14 cellular contexts compared by ENCODE assay signal in genomic region chr14:68384881-68385280, GRCh38.
A peak's percentile ranks its signal among the peaks of the same experiment; 100 is the strongest.
DNase-seq lines count a peak whose midpoint lies in the region; ATAC-seq, FAIRE-seq and TF ChIP-seq lines count a peak whose summit lies in the region.
"Had no signal": no experiment of that assay in that cellular context is flagged by ENCODE, and none has a peak within 500 bp of the region (broad histone marks: within the 10 kb centered on the region; RNA-seq: fewer than 3 reads in every experiment).

No MANE protein-coding gene starts in this region.

- H3K4me2 ChIP-seq in H1 (ENCODE audit: insufficient read depth in 1 of 2, low read depth in 2 of 2, low read length in 2 of 2), result no peak overlapping the region

- H3K27me3 ChIP-seq in H1 (replicated peaks in 1 of 4; ENCODE audit: control insufficient read depth in 3 of 4, extremely low read depth in 1 of 4, insufficient read depth in 3 of 4, low read length in 3 of 4), result no peaks in the 10 kb centered on the region
- no peaks in the 10 kb centered on the region for H3K27me3 ChIP-seq in muscle layer of colon (ENCODE audit: control insufficient read depth in 1 of 2, insufficient read depth in 2 of 2, low read length in 2 of 2)
- H3K27me3 ChIP-seq: foreskin keratinocyte had no signal

- no peak for TF ChIP-seq CTCF in H1 (IDR thresholded peaks at IDR 0.05; ENCODE audit: control extremely low read depth in 1 of 3, insufficient read depth in 1 of 3, low read depth in 1 of 3, low read length in 3 of 3)

- no peak overlapping the region for H3K4ac ChIP-seq in H1 (replicated peaks; ENCODE audit: insufficient read length, low read depth, low read length)

- H2AK5ac ChIP-seq in H1 (ENCODE audit: low read depth, low read length), result 0 out of 2 replicates have a peak overlapping the region, but pooled peaks have one; percentile 6

- H2BK120ac ChIP-seq in H1 (replicated peaks; ENCODE audit: low read depth, low read length), result no peak overlapping the region

- peaks cover 2 to 7% (median 3%) of the 10 kb centered on the region in 4 experiments; a peak in 5 of 7 replicates for H3K4me1 ChIP-seq in H1 (replicated peaks in 1 of 4; ENCODE audit: control insufficient read depth in 3 of 4, insufficient read depth in 4 of 4, low read length in 3 of 4)
- H3K4me1 ChIP-seq in muscle layer of colon (ENCODE audit: insufficient read depth, low read length), result peaks cover 68% of the 10 kb centered on the region

- TF ChIP-seq POLR2A in H1 (IDR thresholded peaks at IDR 0.05; ENCODE audit: control extremely low read depth in 1 of 2, low read depth in 2 of 2, low read length in 2 of 2), result no peak

- H4K8ac ChIP-seq in H1 (ENCODE audit: extremely low read depth, insufficient read depth, low read length), result no peak overlapping the region

- no peaks in the 10 kb centered on the region for H3K9me3 ChIP-seq in H1 (ENCODE audit: insufficient read depth in 2 of 2, low read depth in 1 of 2, low read length in 1 of 2)
- no peaks in the 10 kb centered on the region for H3K9me3 ChIP-seq in muscle layer of colon (ENCODE audit: low read length)

- no peak overlapping the region for H2BK5ac ChIP-seq in H1 (ENCODE audit: low read depth, low read length)

- no peak for ATAC-seq in GM19395 (IDR thresholded peaks at IDR 0.05; ENCODE audit: unreplicated experiment)
- ATAC-seq in GM18502 (IDR thresholded peaks at IDR 0.05; ENCODE audit: poor library complexity, unreplicated experiment), result no peak
- ATAC-seq: foreskin keratinocyte had no signal

- no peaks in the 10 kb centered on the region for H3K79me2 ChIP-seq in H1 (ENCODE audit: control insufficient read depth in 1 of 2, insufficient read depth in 2 of 2, low read length in 2 of 2)

- TF ChIP-seq EP300 in H1 (IDR thresholded peaks at IDR 0.05; ENCODE audit: borderline replicate concordance in 1 of 2, low read depth in 2 of 2, low read length in 2 of 2), result no peak

- CTCF ChIA-PET in H1 (lab: Charles Lee; ENCODE audit: partially characterized antibody), result interaction anchor here (0.8 to 1.4 kb wide), 4 partner anchors 10 to 279 kb away, joined by 3 read pairs; no protein-coding TSS in a partner anchor

- no peak overlapping the region for H2AFZ ChIP-seq in H1 (ENCODE audit: low read length)

- no peak overlapping the region; the same call in 1 of the 2 replicates for H2BK12ac ChIP-seq in H1 (ENCODE audit: low read depth, low read length)

- H3K27ac ChIP-seq in H1 (ENCODE audit: low read depth, low read length) (no peak overlapping the region), muscle layer of colon (ENCODE audit: low read depth, low read length) (peak overlapping the region; percentile 82), temporal lobe (ENCODE audit: low read depth, low read length) (peak overlapping the region; percentile 10)
- H3K27ac ChIP-seq: foreskin keratinocyte had no signal

- H3K14ac ChIP-seq in H1 (ENCODE audit: insufficient read length), result no peak overlapping the region

- no peaks in the 10 kb centered on the region for H4K20me1 ChIP-seq in H1 (replicated peaks in 1 of 2; ENCODE audit: control insufficient read depth in 1 of 2, insufficient read depth in 2 of 2, low read length in 2 of 2)

- H3K18ac ChIP-seq in H1 (ENCODE audit: extremely low read depth, low read length), result no peak overlapping the region; the same call in 1 of the 2 replicates

- WGBS in H1 (ENCODE audit: extremely low coverage in 1 of 2, insufficient coverage in 1 of 2, insufficient read length in 1 of 2, insufficient replicate concordance in 2 of 2, low coverage in 1 of 2, low lambda C conversion rate in 2 of 2, missing lambda C conversion rate in 1 of 2), 2 experiments, result 95% methylated on average over 9 of the region's 9 CpGs; no CpG with 5 or more reads in 1 of the 2 experiments

- DNase-seq in NCI-H524 (lab: John Stamatoyannopoulos, UW) (peak; percentile 99 to 100), H1 (ENCODE audit: low read depth in 1 of 2, low spot score in 2 of 2) (no peak), DMS53 treated with DMSO at 0.1 percent for 48 hours (lab: John Stamatoyannopoulos, UW; ENCODE audit: unreplicated experiment) (no peak)
- no peak for DNase-seq in stimulated activated CD4-positive, alpha-beta T cell treated with anti-CD3 and anti-CD28 coated beads, Interleukin-4, amount 100 ng/mL, for 24 hours
- DNase-seq: activated CD4-positive, alpha-beta memory T cell treated with anti-CD3 and anti-CD28 coated beads for 36 hours; activated naive CD4-positive, alpha-beta T cell treated with Interleukin-2 at 50 U/mL for 16 hours; foreskin keratinocyte; NCI-H1694 treated with DMSO at 0.1 percent for 48 hours; stimulated activated naive CD4-positive, alpha-beta T cell treated with Interleukin-2 at 50 U/mL for 16 hours had no signal

- H3K36me3 ChIP-seq in H1 (ENCODE audit: control insufficient read depth in 2 of 4, insufficient read depth in 4 of 4, low read length in 3 of 4), result no peaks in the 10 kb centered on the region; a peak in 1 of 8 replicates
- no peaks in the 10 kb centered on the region for H3K36me3 ChIP-seq in muscle layer of colon (ENCODE audit: insufficient read depth, low read length)

- no peaks in the 10 kb centered on the region for H3K23me2 ChIP-seq in H1 (ENCODE audit: low read depth, low read length)

- no peak for FAIRE-seq in H1 (lab: Jason Lieb, UNC)
- FAIRE-seq: keratinocyte had no signal

- no peak for TF ChIP-seq RAD21 in H1 (IDR thresholded peaks at IDR 0.05 in 1 of 2, conservative IDR thresholded peaks at IDR 0.05 in 1 of 2; ENCODE audit: low read depth in 2 of 2, low read length in 2 of 2)

- no peak overlapping the region for H2BK15ac ChIP-seq in H1 (ENCODE audit: low read length)

- no peaks in the 10 kb centered on the region for H3K79me1 ChIP-seq in H1 (ENCODE audit: low read depth, low read length)

- H4K5ac ChIP-seq in H1 (ENCODE audit: insufficient read length, low read depth, low read length), result no peak overlapping the region

- POLR2A ChIA-PET in H1 (lab: Charles Lee; ENCODE audit: partially characterized antibody), result interaction anchor here (1.1 to 1.5 kb wide), 2 partner anchors 11 to 408 kb away, joined by 5 read pairs; partner anchors contain the start of gene ZFP36L1

- no peak overlapping the region for H3K56ac ChIP-seq in H1 (replicated peaks; ENCODE audit: insufficient read length, low read depth, low read length)

- H3K23ac ChIP-seq in H1 (ENCODE audit: insufficient read length), result no peak overlapping the region

- H3K9ac ChIP-seq in H1 (replicated peaks in 1 of 4; ENCODE audit: extremely low read depth in 1 of 4, low read depth in 3 of 4, low read length in 3 of 4), result no peak overlapping the region
- no peak overlapping the region for H3K9ac ChIP-seq in muscle layer of colon (ENCODE audit: low read length)

- no peak overlapping the region for H2BK20ac ChIP-seq in H1 (ENCODE audit: low read length)

- H4K91ac ChIP-seq in H1 (replicated peaks; ENCODE audit: insufficient read length, low read length), result no peak overlapping the region

- H3K4me3 ChIP-seq in H1 (ENCODE audit: extremely low read depth in 1 of 4, insufficient read depth in 2 of 4, low read depth in 3 of 4, low read length in 4 of 4), result no peak overlapping the region
- no peak overlapping the region for H3K4me3 ChIP-seq in muscle layer of colon (ENCODE audit: low read depth in 1 of 2, low read length in 2 of 2)

TF ChIP-seq in H1, 55 proteins besides CTCF, POLR2A, EP300 and RAD21 (continues in another document):
- no peak for TF ChIP-seq RXRA (IDR thresholded peaks at IDR 0.05; ENCODE audit: insufficient read depth, low read depth, low read length)
- TF ChIP-seq ATF2 (IDR thresholded peaks at IDR 0.05; ENCODE audit: low read length), result no peak
- TF ChIP-seq YY1 (IDR thresholded peaks at IDR 0.05; ENCODE audit: low read depth, low read length), result no peak
- TF ChIP-seq TAF1 (IDR thresholded peaks at IDR 0.05; ENCODE audit: low read depth, low read length), result no peak

Comparison
In these comparisons a context has a peak if more than half of its experiments do, and no peak if none do; other contexts are left out.
1. DNase-seq: peak in NCI-H524 (2 of 2); none in H1 (0 of 2), stimulated activated CD4-positive, alpha-beta T cell treated with anti-CD3 and anti-CD28 coated beads, Interleukin-4, amount 100 ng/mL, for 24 hours (single experiment) and DMS53 treated with DMSO at 0.1 percent for 48 hours (single experiment).